Comparison of ENCODE assay signal across 19 cellular contexts in the genomic region with DNA sequence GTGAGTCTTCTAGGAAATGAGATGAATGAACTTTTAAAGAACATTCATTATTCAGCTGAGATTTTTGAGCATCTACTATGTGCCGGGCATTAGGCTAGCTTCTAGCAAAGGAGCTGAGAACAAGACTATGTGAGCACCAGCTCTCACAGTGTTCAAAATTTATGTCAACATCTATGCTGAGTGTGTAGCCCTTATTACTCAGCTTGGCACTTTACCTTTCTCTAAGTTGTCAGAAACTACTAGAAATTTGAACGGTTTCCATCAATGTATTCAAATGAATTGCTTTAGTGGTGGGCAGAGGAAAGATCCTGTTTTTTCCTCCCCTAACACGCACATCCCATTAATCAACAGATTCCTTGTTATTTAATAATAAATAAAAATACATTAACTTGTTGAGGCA. TPM values are rescaled to one million over a fixed set of nuclear protein-coding genes. Genes with fewer than 3 reads are reported as not detected.
DNase-seq lines count a peak whose midpoint lies in the region; ATAC-seq and TF ChIP-seq lines count a peak whose summit lies in the region.
"Had no signal": no experiment of that assay in that cellular context is flagged by ENCODE, and none has a peak within 500 bp of the region (broad histone marks: within the 10 kb centered on the region; RNA-seq: fewer than 3 reads in every experiment).

No MANE protein-coding gene starts in this region.

- TF ChIP-seq CTCF in SK-N-SH (IDR thresholded peaks at IDR 0.05): no peak
- no peak for TF ChIP-seq CTCF in RWPE1 (conservative IDR thresholded peaks at IDR 0.05; ENCODE audit: low read depth)
- TF ChIP-seq CTCF in smooth muscle cell (IDR thresholded peaks at IDR 0.05; ENCODE audit: borderline replicate concordance, insufficient read depth, poor library complexity, severe bottlenecking): no peak
- TF ChIP-seq CTCF in hepatocyte (IDR thresholded peaks at IDR 0.05; ENCODE audit: poor library complexity): no peak

- H3K79me2 ChIP-seq in SK-N-SH (ENCODE audit: insufficient read depth) (no peaks in the 10 kb centered on the region), smooth muscle cell (ENCODE audit: low read depth) (no peaks in the 10 kb centered on the region), hepatocyte (no peaks in the 10 kb centered on the region)

- no peak for TF ChIP-seq RAD21 in SK-N-SH (IDR thresholded peaks at IDR 0.05; ENCODE audit: low read length)

- H3F3A ChIP-seq in SK-N-SH (replicated peaks; ENCODE audit: insufficient read depth) (peaks cover 26% of the 10 kb centered on the region), smooth muscle cell (ENCODE audit: low read depth) (no peaks in the 10 kb centered on the region)

- DNase-seq in SK-N-SH (no peak), RWPE1 (ENCODE audit: low spot score) (peak; percentile 30), epithelial cell of prostate (ENCODE audit: low read depth, low spot score) (no peak), smooth muscle cell (lab: John Stamatoyannopoulos, UW; ENCODE audit: unreplicated experiment) (no peak), hepatocyte (ENCODE audit: low spot score) (no peak), left lobe of liver (ENCODE audit: low spot score) (no peak)
- DNase-seq: GDM1; NCI-H1105; NCI-H187; NCI-H526; NK-92 treated with Interleukin-12 subunit alpha and Interleukin-12 subunit beta, amount 100 ng/mL, for 24 hours; RPMI8226 had no signal

- H4K20me1 ChIP-seq in SK-N-SH (ENCODE audit: insufficient read depth) (no peaks in the 10 kb centered on the region), smooth muscle cell (ENCODE audit: low read depth) (no peaks in the 10 kb centered on the region), hepatocyte (ENCODE audit: insufficient read depth, poor library complexity, severe bottlenecking) (no peaks in the 10 kb centered on the region)
- H4K20me1 ChIP-seq: BLaER1 treated with 17β-estradiol and CSF1 and Interleukin-3, amounts not matched to agents 10 nM and 100 nM had no signal

- ATAC-seq in SK-N-SH treated with all-trans-retinoic acid at 6 μM for 48 hours (no peak), left lobe of liver (no peak), HG03378 (IDR thresholded peaks at IDR 0.05; ENCODE audit: unreplicated experiment) (no peak)
- ATAC-seq: GM12878, GM23338 had no signal

- POLR2A ChIA-PET in SK-N-SH (lab: Yijun Ruan, JAX) (no interaction called here), RWPE1 (lab: Yijun Ruan, JAX; ENCODE audit: low non-redundant PET) (no interaction called here)

- CTCF ChIA-PET in SK-N-SH (lab: Yijun Ruan, JAX): interaction anchor here (0.8 to 5.2 kb wide), 3 partner anchors 45 to 68 kb away, joined by 3 to 22 read pairs (median 3); a partner anchor contains a TSS
- CTCF ChIA-PET in RWPE1 (lab: Yijun Ruan, JAX): interaction anchor here (0.7 to 1.3 kb wide), 4 partner anchors 24 to 1990 kb away, joined by 3 to 4 read pairs (median 3); no protein-coding TSS in a partner anchor

- H3K27ac ChIP-seq in SK-N-SH (ENCODE audit: low read depth in 2 of 2, low read length in 1 of 2) (peak overlapping the region in 1 of 2 experiments; percentile 81; a peak in 2 of 4 replicates), RWPE1 (peak overlapping the region; percentile 56; the same call in 1 of the 2 replicates), epithelial cell of prostate (peak overlapping the region; percentile 65), smooth muscle cell (ENCODE audit: low read depth) (peak overlapping the region; percentile 79), hepatocyte (no peak overlapping the region)
- H3K27ac ChIP-seq: 22Rv1; BLaER1 treated with 17β-estradiol and CSF1 and Interleukin-3, amounts not matched to agents 10 nM and 100 nM had no signal

- H3K4me1 ChIP-seq in SK-N-SH (ENCODE audit: control insufficient read depth in 1 of 2, insufficient read depth in 2 of 2, low read depth in 1 of 2, low read length in 1 of 2) (peaks cover 0 to 6% of the 10 kb centered on the region in 2 experiments; a peak in 2 of 4 replicates), smooth muscle cell (ENCODE audit: low read depth) (no peaks in the 10 kb centered on the region), hepatocyte (ENCODE audit: insufficient read depth) (no peaks in the 10 kb centered on the region)
- H3K4me1 ChIP-seq: BLaER1 treated with 17β-estradiol and CSF1 and Interleukin-3, amounts not matched to agents 10 nM and 100 nM had no signal

- H2AFZ ChIP-seq in SK-N-SH (ENCODE audit: low read depth) (no peak overlapping the region), smooth muscle cell (ENCODE audit: low read depth) (no peak overlapping the region), hepatocyte (no peak overlapping the region)
- H2AFZ ChIP-seq: GM23338 had no signal

- H3K36me3 ChIP-seq in SK-N-SH (replicated peaks in 1 of 2; ENCODE audit: control insufficient read depth in 1 of 2, insufficient read depth in 2 of 2, low read length in 1 of 2): no peaks in the 10 kb centered on the region
- H3K36me3 ChIP-seq in smooth muscle cell (ENCODE audit: low read depth): no peaks in the 10 kb centered on the region
- H3K36me3 ChIP-seq in hepatocyte (replicated peaks; ENCODE audit: insufficient read depth, low read depth): no peaks in the 10 kb centered on the region
- H3K36me3 ChIP-seq: BLaER1 treated with 17β-estradiol and CSF1 and Interleukin-3, amounts not matched to agents 10 nM and 100 nM had no signal

- no peaks in the 10 kb centered on the region for H3K27me3 ChIP-seq in SK-N-SH (ENCODE audit: insufficient read depth)
- no peaks in the 10 kb centered on the region for H3K27me3 ChIP-seq in smooth muscle cell (ENCODE audit: low read depth)
- H3K27me3 ChIP-seq in hepatocyte: no peaks in the 10 kb centered on the region
- H3K27me3 ChIP-seq: BLaER1 treated with 17β-estradiol and CSF1 and Interleukin-3, amounts not matched to agents 10 nM and 100 nM had no signal

- H3K4me2 ChIP-seq in SK-N-SH (no peak overlapping the region), smooth muscle cell (no peak overlapping the region), hepatocyte (no peak overlapping the region)
- H3K4me2 ChIP-seq: BLaER1 treated with 17β-estradiol and CSF1 and Interleukin-3, amounts not matched to agents 10 nM and 100 nM; GM23338 had no signal

- H3K4me3 ChIP-seq in SK-N-SH (ENCODE audit: low read depth in 2 of 2, low read length in 1 of 2) (no peak overlapping the region), smooth muscle cell (no peak overlapping the region), hepatocyte (no peak overlapping the region)
- H3K4me3 ChIP-seq: BLaER1 treated with 17β-estradiol and CSF1 and Interleukin-3, amounts not matched to agents 10 nM and 100 nM; GM12878; GM23338 had no signal

- TF ChIP-seq EP300 in SK-N-SH (IDR thresholded peaks at IDR 0.05; ENCODE audit: borderline replicate concordance in 1 of 2, low read depth in 1 of 2, low read length in 1 of 2): no peak

- WGBS in SK-N-SH (ENCODE audit: low lambda C conversion rate): 38% methylated on average over 3 of the region's 3 CpGs
- 96% methylated on average over 3 of the region's 3 CpGs for WGBS in smooth muscle cell (ENCODE audit: low lambda C conversion rate)
- 98% methylated on average over 3 of the region's 3 CpGs for WGBS in hepatocyte (ENCODE audit: low lambda C conversion rate, missing lambda C conversion rate)

- H3K9ac ChIP-seq in SK-N-SH (peak overlapping the region; percentile 56; the same call in 1 of the 2 replicates), smooth muscle cell (ENCODE audit: low read depth) (no peak overlapping the region)
- H3K9ac ChIP-seq: BLaER1 treated with 17β-estradiol and CSF1 and Interleukin-3, amounts not matched to agents 10 nM and 100 nM had no signal

- H3K9me3 ChIP-seq in SK-N-SH (no peaks in the 10 kb centered on the region), smooth muscle cell (replicated peaks; ENCODE audit: low read depth) (no peaks in the 10 kb centered on the region), hepatocyte (ENCODE audit: low read depth) (no peaks in the 10 kb centered on the region)

- H3K9me2 ChIP-seq in SK-N-SH: no peaks in the 10 kb centered on the region
- no peaks in the 10 kb centered on the region for H3K9me2 ChIP-seq in hepatocyte (replicated peaks; ENCODE audit: insufficient read depth)

TF ChIP-seq in SK-N-SH, 30 proteins besides CTCF, POLR2A, EP300 and RAD21:
- TF ChIP-seq EZH2phosphoT487 (IDR thresholded peaks at IDR 0.05; ENCODE audit: borderline replicate concordance, low read depth) (no peak), RCOR1 (IDR thresholded peaks at IDR 0.05; ENCODE audit: low read length) (no peak)

TF ChIP-seq in SK-N-SH treated with all-trans-retinoic acid at 6 μM for 48 hours, 23 proteins besides CTCF, POLR2A, EP300 and RAD21 (continues in another document):
- TF ChIP-seq GLIS3 (CRISPR knock-in tag; IDR thresholded peaks at IDR 0.05) (no peak), ZNF8 (CRISPR knock-in tag; IDR thresholded peaks at IDR 0.05) (no peak), OSR1 (CRISPR knock-in tag; IDR thresholded peaks at IDR 0.05) (no peak), ZNF565 (CRISPR knock-in tag; conservative IDR thresholded peaks at IDR 0.05; ENCODE audit: low read depth) (no peak), RARB (CRISPR knock-in tag; IDR thresholded peaks at IDR 0.05) (no peak), TCF4 (CRISPR knock-in tag; IDR thresholded peaks at IDR 0.05; ENCODE audit: borderline replicate concordance) (no peak)

RNA-seq across cellular contexts. Expression of a gene that starts 33.3 kb away (rescaled TPM):
- polyA plus RNA-seq in SK-N-SH (2012; rRNA removed): 8.8 and 9.1 TPM in 2 replicates
- 6.8 and 6.9 TPM in 2 replicates for polyA plus RNA-seq in SK-N-SH (2012; cell fraction: cytosol; rRNA removed)
- polyA plus RNA-seq in SK-N-SH (2012; cell fraction: nucleus; rRNA removed): 9.5 and 17.7 TPM in 2 replicates
- total RNA-seq in smooth muscle cell: 18.0 and 23.6 TPM in 2 replicates
- polyA plus RNA-seq in smooth muscle cell: 0.70 and 2.9 TPM in 2 replicates
- total RNA-seq in hepatocyte: 1.5 and 1.9 TPM in 2 replicates
- not detected in 2 replicates for polyA plus RNA-seq in hepatocyte
- not detected for total RNA-seq in left lobe of liver
- total RNA-seq: GM23338, OCI-LY7 had no signal
- polyA plus RNA-seq: GM12878 had no signal
